ENCODE assay signal across 29 cellular contexts in the genomic region with DNA sequence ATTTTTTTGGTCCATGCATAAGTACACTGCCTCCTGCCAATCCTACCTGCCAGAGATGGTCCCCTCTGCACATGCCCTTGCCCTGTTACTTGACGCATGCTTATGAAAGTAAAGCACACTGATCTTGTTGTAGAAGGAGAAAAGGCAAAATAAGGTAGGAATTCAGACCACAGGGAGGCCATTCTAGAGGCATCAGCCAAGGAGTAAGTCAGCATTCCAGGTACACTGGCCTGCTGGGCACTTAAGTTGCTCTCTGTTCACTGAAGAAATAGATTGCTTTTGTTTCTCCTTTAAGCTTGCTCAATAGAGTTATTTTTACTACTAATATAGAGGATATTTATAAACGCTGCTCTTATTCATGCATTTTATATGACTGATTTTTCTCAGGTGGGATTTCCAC.
"Had no signal": no experiment of that assay in that cellular context is flagged by ENCODE, and none has a peak within 500 bp of the region (broad histone marks: within the 10 kb centered on the region; RNA-seq: fewer than 3 reads in every experiment).

No MANE protein-coding gene starts in this region.

- H2AFZ ChIP-seq: neural progenitor cell, parathyroid adenoma had no signal

- H3K9me3 Mint-ChIP-seq: nephron; neural progenitor cell; stimulated activated naive CD8-positive, alpha-beta T cell treated with anti-CD3 and anti-CD28 coated beads, Interleukin-15, amount 100 ng/mL, for 72 hours; type B pancreatic cell had no signal

- H3K9ac ChIP-seq: neural progenitor cell, parathyroid adenoma had no signal

- H3K79me2 ChIP-seq: parathyroid adenoma had no signal

- H3K4me1 ChIP-seq: parathyroid adenoma, psoas muscle, right lobe of liver, sigmoid colon, suprapubic skin, testis, tibial artery, transverse colon, upper lobe of right lung, uterus had no signal

- H3K4me2 ChIP-seq: neural progenitor cell had no signal

- H3K9me3 ChIP-seq: ovary, psoas muscle, right lobe of liver, sigmoid colon, suprapubic skin, testis, tibial artery, transverse colon, upper lobe of right lung, uterus had no signal

- H3K36me3 Mint-ChIP-seq: naive thymus-derived CD8-positive, alpha-beta T cell; neural progenitor cell; stimulated activated effector memory CD8-positive, alpha-beta T cell treated with anti-CD3 and anti-CD28 coated beads, Interleukin-12 subunit alpha, Interleukin-12 subunit beta, amount 100 ng/mL, for 72 hours; stimulated activated naive B cell treated with anti-CD40 and anti-IgM and Interleukin-4, amounts not matched to agents 10 μg/mL and 1 μg/mL and 100 μg/mL, for 72 hours; type B pancreatic cell had no signal

- FAIRE-seq: small intestine had no signal

- DNase-seq: naive thymus-derived CD8-positive, alpha-beta T cell; occipital lobe; ovary; posterior cingulate gyrus; psoas muscle; right cardiac atrium; right lobe of liver; sigmoid colon; small intestine; stimulated activated CD4-positive, alpha-beta T cell treated with anti-CD3 and anti-CD28 coated beads, Interleukin-15, amount 100 ng/mL, for 24 hours; stimulated activated CD4-positive, alpha-beta T cell treated with anti-CD3 and anti-CD28 coated beads, Interleukin-2, amount 100 ng/mL, for 24 hours; stimulated activated CD4-positive, alpha-beta T cell treated with anti-CD3 and anti-CD28 coated beads, Interleukin-2, amount 100 ng/mL, for 48 hours; stimulated activated CD4-positive, alpha-beta T cell treated with anti-CD3 and anti-CD28 coated beads, Interleukin-4, amount 100 ng/mL, for 24 hours; stimulated activated naive B cell treated with anti-CD40 and anti-IgM and Interleukin-4, amounts not matched to agents 10 μg/mL and 1 μg/mL and 100 μg/mL, for 72 hours; stimulated activated naive CD4-positive, alpha-beta T cell treated with Interleukin-2 at 50 U/mL for 16 hours; stimulated activated naive CD8-positive, alpha-beta T cell treated with anti-CD3 and anti-CD28 coated beads, Interleukin-15, amount 100 ng/mL, for 72 hours; substantia nigra; testis; tibial artery; transverse colon; upper lobe of right lung; uterus had no signal

- H3K4me1 Mint-ChIP-seq: naive thymus-derived CD8-positive, alpha-beta T cell; stimulated activated effector memory CD8-positive, alpha-beta T cell treated with anti-CD3 and anti-CD28 coated beads, Interleukin-12 subunit alpha, Interleukin-12 subunit beta, amount 100 ng/mL, for 72 hours; stimulated activated naive B cell treated with anti-CD40 and anti-IgM and Interleukin-4, amounts not matched to agents 10 μg/mL and 1 μg/mL and 100 μg/mL, for 72 hours; stimulated activated naive CD8-positive, alpha-beta T cell treated with anti-CD3 and anti-CD28 coated beads, Interleukin-15, amount 100 ng/mL, for 72 hours had no signal

- H3K4me3 ChIP-seq: neural progenitor cell, ovary, psoas muscle, right lobe of liver, sigmoid colon, suprapubic skin, testis, tibial artery, transverse colon, upper lobe of right lung, uterus had no signal

- ATAC-seq: naive thymus-derived CD8-positive, alpha-beta T cell; psoas muscle; right cardiac atrium; right lobe of liver; stimulated activated effector memory CD8-positive, alpha-beta T cell treated with anti-CD3 and anti-CD28 coated beads, Interleukin-12 subunit alpha, Interleukin-12 subunit beta, amount 100 ng/mL, for 72 hours; stimulated activated naive B cell treated with anti-CD40 and anti-IgM and Interleukin-4, amounts not matched to agents 10 μg/mL and 1 μg/mL and 100 μg/mL, for 72 hours; stimulated activated naive CD8-positive, alpha-beta T cell treated with anti-CD3 and anti-CD28 coated beads, Interleukin-15, amount 100 ng/mL, for 72 hours; upper lobe of right lung had no signal

- H3K27ac ChIP-seq: neural progenitor cell, ovary, parathyroid adenoma, psoas muscle, right lobe of liver, sigmoid colon, suprapubic skin, testis, tibial artery, transverse colon, upper lobe of right lung, uterus had no signal

- H3K27me3 Mint-ChIP-seq: naive thymus-derived CD8-positive, alpha-beta T cell; progenitor cell of endocrine pancreas; stimulated activated naive B cell treated with anti-CD40 and anti-IgM and Interleukin-4, amounts not matched to agents 10 μg/mL and 1 μg/mL and 100 μg/mL, for 72 hours; stimulated activated naive CD8-positive, alpha-beta T cell treated with anti-CD3 and anti-CD28 coated beads, Interleukin-15, amount 100 ng/mL, for 72 hours had no signal

- H3K4me3 Mint-ChIP-seq: naive thymus-derived CD8-positive, alpha-beta T cell; nephron; neural progenitor cell; stimulated activated effector memory CD8-positive, alpha-beta T cell treated with anti-CD3 and anti-CD28 coated beads, Interleukin-12 subunit alpha, Interleukin-12 subunit beta, amount 100 ng/mL, for 72 hours; stimulated activated naive B cell treated with anti-CD40 and anti-IgM and Interleukin-4, amounts not matched to agents 10 μg/mL and 1 μg/mL and 100 μg/mL, for 72 hours; stimulated activated naive CD8-positive, alpha-beta T cell treated with anti-CD3 and anti-CD28 coated beads, Interleukin-15, amount 100 ng/mL, for 72 hours; type B pancreatic cell had no signal

- H3K27ac Mint-ChIP-seq: naive thymus-derived CD8-positive, alpha-beta T cell; neural progenitor cell; progenitor cell of endocrine pancreas; stimulated activated effector memory CD8-positive, alpha-beta T cell treated with anti-CD3 and anti-CD28 coated beads, Interleukin-12 subunit alpha, Interleukin-12 subunit beta, amount 100 ng/mL, for 72 hours; stimulated activated naive B cell treated with anti-CD40 and anti-IgM and Interleukin-4, amounts not matched to agents 10 μg/mL and 1 μg/mL and 100 μg/mL, for 72 hours; stimulated activated naive CD8-positive, alpha-beta T cell treated with anti-CD3 and anti-CD28 coated beads, Interleukin-15, amount 100 ng/mL, for 72 hours; type B pancreatic cell had no signal

- H3K27me3 ChIP-seq: neural progenitor cell, ovary, sigmoid colon, suprapubic skin, testis, tibial artery, transverse colon, upper lobe of right lung, uterus had no signal

- H3K36me3 ChIP-seq: neural progenitor cell, ovary, right lobe of liver, sigmoid colon, suprapubic skin, tibial artery, transverse colon, upper lobe of right lung, uterus had no signal
